ENCODE assay signal across 10 cellular contexts in the genomic region with DNA sequence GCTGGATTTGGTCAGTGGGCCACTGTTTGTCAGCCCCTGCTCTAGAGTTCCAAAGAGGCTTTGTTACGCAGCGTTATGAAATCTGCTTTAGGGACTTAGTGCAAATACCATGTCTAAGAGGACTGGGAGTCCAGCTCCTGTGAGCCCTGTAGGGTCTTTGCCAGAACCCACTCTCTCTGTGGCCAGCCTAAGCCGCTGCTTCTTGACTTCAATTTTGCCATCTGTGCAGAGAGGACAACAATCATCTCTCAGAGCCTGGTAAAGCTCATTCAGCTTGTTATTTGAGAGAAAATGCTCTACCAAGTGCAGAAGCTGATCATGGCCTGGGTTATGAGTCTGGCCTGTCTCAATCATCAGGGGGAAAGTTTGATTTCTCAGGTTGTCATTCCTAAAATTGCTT. TPM values are rescaled to one million over a fixed set of nuclear protein-coding genes. Genes with fewer than 3 reads are reported as not detected.
"Had no signal": no experiment of that assay in that cellular context is flagged by ENCODE, and none has a peak within 500 bp of the region (broad histone marks: within the 10 kb centered on the region; RNA-seq: fewer than 3 reads in every experiment).

No MANE protein-coding gene starts in this region.

- H2AFZ ChIP-seq: GM23248 had no signal

- DNase-seq: GM23248, GOT3, H9, HCEC 1CT, KBM-7 had no signal

- H3K27ac ChIP-seq: GM23248, HL-60 had no signal

- H3K4me3 ChIP-seq: GM23248 had no signal

- H3K9ac ChIP-seq: GM23248 had no signal

RNA-seq across cellular contexts. Expression of a gene that starts 17.9 kb away (rescaled TPM):
- total RNA-seq: GM23248, H4, HepG2, HT1080 had no signal
- polyA plus RNA-seq: GM23248, HepG2, IgD-negative memory B cell had no signal
